In the genomic region with DNA sequence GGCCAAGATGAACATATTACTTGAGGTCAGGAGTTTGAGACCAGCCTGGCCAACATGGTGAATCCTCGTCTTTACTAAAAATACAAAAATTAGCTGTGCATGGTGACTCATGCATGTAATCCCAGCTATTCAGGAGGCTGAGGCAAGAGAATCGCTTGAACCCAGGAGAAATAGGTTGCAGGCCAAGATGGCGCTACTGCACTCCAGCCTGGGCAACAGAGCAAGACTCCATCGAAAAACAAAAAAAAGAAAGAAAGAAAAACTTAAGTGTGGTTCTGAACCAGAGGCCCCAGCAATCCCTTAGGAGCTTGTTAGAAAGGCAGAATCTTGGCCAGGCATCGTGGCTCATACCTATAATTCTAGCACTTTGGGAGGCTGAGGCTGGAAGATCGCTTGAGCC, we compare ENCODE assay signal across 25 cellular contexts. TPM values are rescaled to one million over a fixed set of nuclear protein-coding genes. Genes with fewer than 3 reads are reported as not detected.
DNase-seq lines count a peak whose midpoint lies in the region; ATAC-seq, FAIRE-seq and TF ChIP-seq lines count a peak whose summit lies in the region.
"Had no signal": no experiment of that assay in that cellular context is flagged by ENCODE, and none has a peak within 500 bp of the region (broad histone marks: within the 10 kb centered on the region; RNA-seq: fewer than 3 reads in every experiment).

No MANE protein-coding gene starts in this region.

- H3K36me3 ChIP-seq in HCT116 (ENCODE audit: control insufficient read depth in 1 of 2, insufficient read depth in 2 of 2, low read length in 2 of 2) (no peaks in the 10 kb centered on the region), K562 (ENCODE audit: control insufficient read depth, insufficient read depth, low read length) (no peaks in the 10 kb centered on the region), PC-3 (ENCODE audit: low read depth, low read length) (no peaks in the 10 kb centered on the region)
- H3K36me3 ChIP-seq: BE2C, SJSA1 had no signal

- H3K4me1 ChIP-seq in HCT116 (ENCODE audit: control insufficient read depth in 1 of 2, insufficient read depth in 2 of 2, low read length in 2 of 2) (0 out of 4 replicates have a peak, but pooled peaks cover 0 to 5% of the 10 kb centered on the region in 2 experiments), K562 (replicated peaks in 1 of 2; ENCODE audit: control insufficient read depth in 2 of 2, insufficient read depth in 2 of 2, low read length in 2 of 2) (no peaks in the 10 kb centered on the region; a peak in 2 of 5 replicates), PC-3 (ENCODE audit: insufficient read depth, low read length) (no peaks in the 10 kb centered on the region)
- H3K4me1 ChIP-seq: BE2C, SJSA1 had no signal

- peaks cover 18% of the 10 kb centered on the region for H3K4me1 Mint-ChIP-seq in nephron progenitor cell
- H3K4me1 Mint-ChIP-seq in activated naive CD4-positive, alpha-beta T cell treated with anti-CD3 and anti-CD28 coated beads for 36 hours (ENCODE audit: low read depth), result peaks cover 3% of the 10 kb centered on the region
- H3K4me1 Mint-ChIP-seq: CD14-positive monocyte had no signal

- FAIRE-seq in K562 (lab: Jason Lieb, UNC), result no peak
- FAIRE-seq: D721Med, GM18507, H54 had no signal

- H3K79me2 ChIP-seq in HCT116 (ENCODE audit: insufficient read depth, low read length) (no peaks in the 10 kb centered on the region), K562 (ENCODE audit: control insufficient read depth, insufficient read depth, low read length) (no peaks in the 10 kb centered on the region), PC-3 (ENCODE audit: low read length) (no peaks in the 10 kb centered on the region)

- H3K27me3 ChIP-seq in HCT116 (ENCODE audit: insufficient read depth, low read length) (no peaks in the 10 kb centered on the region), K562 (ENCODE audit: control insufficient read depth in 2 of 2, insufficient read depth in 2 of 2, low read length in 2 of 2) (peaks cover 3 to 9% of the 10 kb centered on the region in 2 experiments; a peak in 3 of 5 replicates), PC-3 (ENCODE audit: low read length) (peaks cover 22% of the 10 kb centered on the region)
- H3K27me3 ChIP-seq: BE2C, SJSA1 had no signal

- peak overlapping the region; percentile 20 to 39; a peak in 3 of 4 replicates for H3K4me3 ChIP-seq in HCT116 (replicated peaks in 1 of 2; ENCODE audit: low read depth in 1 of 2, low read length in 2 of 2)
- no peak overlapping the region for H3K4me3 ChIP-seq in K562
- no peak overlapping the region for H3K4me3 ChIP-seq in PC-3 (ENCODE audit: low read length)
- H3K4me3 ChIP-seq: SJSA1 had no signal

- no peaks in the 10 kb centered on the region for H4K20me1 ChIP-seq in HCT116 (ENCODE audit: insufficient read depth)
- no peaks in the 10 kb centered on the region for H4K20me1 ChIP-seq in K562 (replicated peaks; ENCODE audit: control insufficient read depth, insufficient read depth, low read length)
- no peaks in the 10 kb centered on the region for H4K20me1 ChIP-seq in PC-3 (ENCODE audit: low read length)

- in situ Hi-C loops in K562 (cut with MboI), result no loop called here

- H3K9me3 Mint-ChIP-seq in nephron progenitor cell, result peaks cover 24% of the 10 kb centered on the region
- H3K9me3 Mint-ChIP-seq in activated naive CD4-positive, alpha-beta T cell treated with anti-CD3 and anti-CD28 coated beads for 36 hours, result peaks cover 5% of the 10 kb centered on the region
- H3K9me3 Mint-ChIP-seq: T-cell had no signal

- DNase-seq in HCT116 (ENCODE audit: low read depth, low spot score), result no peak
- DNase-seq in K562 (ENCODE audit: extremely low read depth in 1 of 4, low spot score in 3 of 4), result no peak
- DNase-seq in nephron progenitor cell, result no peak
- no peak for DNase-seq in putamen (ENCODE audit: low spot score)
- no peak for DNase-seq in PC-3
- DNase-seq in activated naive CD4-positive, alpha-beta T cell treated with anti-CD3 and anti-CD28 coated beads for 36 hours, result no peak
- no peak for DNase-seq in head of caudate nucleus
- DNase-seq: BE2C, KBM-7, MV-4-11, NCI-H2029, NCI-H446, NCI-H524 treated with DMSO at 0.1 percent for 48 hours, NCI-H774, Right ventricle myocardium superior, RPMI8226, T-cell had no signal

- H2AFZ ChIP-seq in HCT116 (ENCODE audit: low read depth, low read length, poor library complexity, severe bottlenecking), result peak overlapping the region; percentile 82
- peak overlapping the region; percentile 80 for H2AFZ ChIP-seq in K562 (ENCODE audit: low read depth, low read length)
- H2AFZ ChIP-seq in PC-3 (ENCODE audit: low read length), result no peak overlapping the region

- CTCF ChIA-PET in HCT116 (lab: Charles Lee), result no interaction called here
- CTCF ChIA-PET in K562 (lab: Yijun Ruan, JAX; ENCODE audit: low intra/inter-chr PET ratio), result no interaction called here
- CTCF ChIA-PET in PC-3 (lab: Charles Lee), result no interaction called here
- CTCF ChIA-PET in activated naive CD4-positive, alpha-beta T cell treated with anti-CD3 and anti-CD28 coated beads for 36 hours (lab: Charles Lee), result no interaction called here

- H3K4me3 Mint-ChIP-seq in nephron progenitor cell, result peak overlapping the region; percentile 36
- H3K4me3 Mint-ChIP-seq in activated naive CD4-positive, alpha-beta T cell treated with anti-CD3 and anti-CD28 coated beads for 36 hours, result no peak overlapping the region
- H3K4me3 Mint-ChIP-seq: CD14-positive monocyte had no signal

- H3K4me2 ChIP-seq in HCT116 (ENCODE audit: low read length), result peak overlapping the region; percentile 54
- H3K4me2 ChIP-seq in K562 (ENCODE audit: insufficient read depth, low read length), result peak overlapping the region; percentile 61
- H3K4me2 ChIP-seq in PC-3 (ENCODE audit: low read length), result no peak overlapping the region

- H3K27ac Mint-ChIP-seq in nephron progenitor cell, result peak overlapping the region; percentile 77
- no peak overlapping the region for H3K27ac Mint-ChIP-seq in activated naive CD4-positive, alpha-beta T cell treated with anti-CD3 and anti-CD28 coated beads for 36 hours
- H3K27ac Mint-ChIP-seq: T-cell had no signal

- H3F3A ChIP-seq in PC-3 (ENCODE audit: low read length, unreplicated experiment), result no peaks in the 10 kb centered on the region

- H3K27ac ChIP-seq in HCT116 (ENCODE audit: low read depth, low read length), result peak overlapping the region; percentile 35; the same call in 1 of the 2 replicates
- H3K27ac ChIP-seq in K562 (ENCODE audit: extremely low read depth, low read depth, low read length), result no peak overlapping the region
- no peak overlapping the region for H3K27ac ChIP-seq in PC-3 (ENCODE audit: low read length)
- H3K27ac ChIP-seq: SJSA1 had no signal

- no TSS peak for BruUV-seq in HCT116 (replicated peaks; lab: Mats Ljungman, UMichigan)
- no TSS peak for BruUV-seq in K562 (replicated peaks; lab: Mats Ljungman, UMichigan)
- no TSS peak for BruUV-seq in PC-3 (replicated peaks; lab: Mats Ljungman, UMichigan)

- ATAC-seq in HCT116 (no peak), K562 (no peak), PC-3 (no peak)
- ATAC-seq: T-cell had no signal

- TF ChIP-seq RAD21 in HCT116 (IDR thresholded peaks at IDR 0.05; ENCODE audit: low read depth), result no peak
- no peak for TF ChIP-seq RAD21 in K562 (CRISPR knock-in tag; conservative IDR thresholded peaks at IDR 0.05 in 1 of 2, IDR thresholded peaks at IDR 0.05 in 1 of 2)

- peaks cover 10% of the 10 kb centered on the region for H3K36me3 Mint-ChIP-seq in nephron progenitor cell (ENCODE audit: low read depth)
- H3K36me3 Mint-ChIP-seq in activated naive CD4-positive, alpha-beta T cell treated with anti-CD3 and anti-CD28 coated beads for 36 hours (ENCODE audit: low read depth), result no peaks in the 10 kb centered on the region
- H3K36me3 Mint-ChIP-seq: CD14-positive monocyte, T-cell had no signal

- WGBS in K562 (ENCODE audit: insufficient coverage, low coverage, missing lambda C conversion rate), result 24% methylated on average over 6 of the region's 6 CpGs

- RAD21 ChIA-PET in HCT116 (lab: Charles Lee; ENCODE audit: low non-redundant PET in 1 of 2, low total read pairs in 2 of 2, uncharacterized antibody in 2 of 2, unreplicated experiment in 2 of 2), result no interaction called here

- TF ChIP-seq CTCF in HCT116 (IDR thresholded peaks at IDR 0.05 in 2 of 3, conservative IDR thresholded peaks at IDR 0.05 in 1 of 3; ENCODE audit: borderline replicate concordance in 1 of 3, insufficient read depth in 1 of 3, low read depth in 2 of 3, low read length in 2 of 3), result no peak
- no peak for TF ChIP-seq CTCF in K562 (IDR thresholded peaks at IDR 0.05 in 2 of 3, conservative IDR thresholded peaks at IDR 0.05 in 1 of 3; ENCODE audit: insufficient read depth in 2 of 3, low read depth in 1 of 3, low read length in 3 of 3)
- TF ChIP-seq CTCF in nephron progenitor cell (IDR thresholded peaks at IDR 0.05), result no peak
- no peak for TF ChIP-seq CTCF in PC-3 (conservative IDR thresholded peaks at IDR 0.05; ENCODE audit: low read depth, low read length)

- intact Hi-C loops in HCT116 (cut with micrococcal nuclease), result no loop called here
- intact Hi-C loops in K562 (cut with micrococcal nuclease), result no loop called here
- intact Hi-C loops in PC-3 (cut with micrococcal nuclease), result no loop called here
- intact Hi-C loops in activated naive CD4-positive, alpha-beta T cell treated with anti-CD3 and anti-CD28 coated beads for 36 hours (cut with micrococcal nuclease), result no loop called here
- intact Hi-C loops in head of caudate nucleus (cut with DNase I), result no loop called here

- H3K9me3 ChIP-seq in HCT116 (ENCODE audit: control insufficient read depth in 1 of 2, insufficient read depth in 1 of 2, low read depth in 1 of 2, low read length in 2 of 2) (no peaks in the 10 kb centered on the region), K562 (replicated peaks; ENCODE audit: control insufficient read depth, insufficient read depth, low read depth, low read length) (no peaks in the 10 kb centered on the region), PC-3 (ENCODE audit: low read length) (no peaks in the 10 kb centered on the region)
- H3K9me3 ChIP-seq: BE2C, SJSA1 had no signal

- no peak for TF ChIP-seq EP300 in K562 (IDR thresholded peaks at IDR 0.05; ENCODE audit: low read length)

- no peaks in the 10 kb centered on the region for H3K9me1 ChIP-seq in K562 (ENCODE audit: control insufficient read depth, insufficient read depth, low read length)

- TF ChIP-seq POLR2A in HCT116 (IDR thresholded peaks at IDR 0.05; ENCODE audit: borderline replicate concordance, extremely low read depth, insufficient read depth, insufficient read length), result no peak
- no peak for TF ChIP-seq POLR2A in K562 (conservative IDR thresholded peaks at IDR 0.05)

- POLR2A ChIA-PET in HCT116 (lab: Charles Lee) (no interaction called here), K562 (lab: Yijun Ruan, JAX) (interaction anchor here (0.6 to 1.3 kb wide), 2 partner anchors 16 to 962 kb away, joined by 3 read pairs; no protein-coding TSS in a partner anchor), PC-3 (lab: Charles Lee; ENCODE audit: unreplicated experiment) (no interaction called here)

- H3K9me2 ChIP-seq in HCT116 (ENCODE audit: insufficient read depth) (no peaks in the 10 kb centered on the region), PC-3 (replicated peaks; ENCODE audit: low read length) (no peaks in the 10 kb centered on the region)

- H3K27me3 Mint-ChIP-seq in nephron progenitor cell (ENCODE audit: low read depth, poor library complexity), result peaks cover 11% of the 10 kb centered on the region
- H3K27me3 Mint-ChIP-seq in activated naive CD4-positive, alpha-beta T cell treated with anti-CD3 and anti-CD28 coated beads for 36 hours (ENCODE audit: low read depth), result peaks cover 7% of the 10 kb centered on the region

- H3K9ac ChIP-seq in HCT116 (ENCODE audit: low read length) (no peak overlapping the region), K562 (ENCODE audit: insufficient read depth in 1 of 2, low read depth in 2 of 2, low read length in 2 of 2) (no peak overlapping the region), PC-3 (ENCODE audit: low read length) (no peak overlapping the region)

RNA-seq across cellular contexts. Expression of gene SVOP, which starts 24.5 kb away (rescaled TPM):
- total RNA-seq in HCT116 (2021; ENCODE audit: unreplicated experiment), result 0.47 TPM
- 0.05 and 0.07 TPM in 2 replicates for polyA plus RNA-seq in HCT116 (2012)
- total RNA-seq in K562 (2011; cell fraction: chromatin; rRNA removed; ENCODE audit: low replicate concordance), result not detected in 2 replicates
- not detected in 2 replicates for total RNA-seq in K562 (2011; cell fraction: nucleolus; rRNA removed)
- 0.07 TPM in 1 of 2 replicates, not detected in the other for total RNA-seq in K562 (2011; cell fraction: nucleoplasm; rRNA removed)
- 0.05 and 0.08 TPM in 2 replicates for total RNA-seq in K562 (2014; rRNA removed)
- 0.04 TPM in 1 of 2 replicates, not detected in the other for total RNA-seq in K562 (2014; rRNA removed; fragmentation: Illumina TruSeq; extraction: Trizol)
- 0.07 and 0.08 TPM in 2 replicates for total RNA-seq in K562 (2015; rRNA removed; fragmentation: Illumina TruSeq; extraction: Trizol)
- 0.09 TPM in 2 replicates for total RNA-seq in K562 (2021)
- 0.01 TPM in 2 replicates for polyA plus RNA-seq in K562 (2011; rRNA removed)
- 0.01 and 0.03 TPM in 2 replicates for polyA plus RNA-seq in K562 (2011; cell fraction: cytosol; rRNA removed)
- not detected in 2 replicates for polyA plus RNA-seq in K562 (2011; cell fraction: nucleus; rRNA removed)
- polyA plus RNA-seq in K562 (2012), result 0.07 and 0.15 TPM in 2 replicates
- 0.04 and 0.07 TPM in 2 replicates for polyA plus RNA-seq in K562 (2014; fragmentation: Illumina TruSeq; extraction: Trizol)
- under 1 TPM in 1 of 2 experiments, not detected in 1; 0.01 TPM for polyA plus RNA-seq in K562 (2014; fragmentation: Nextera tagmentation; extraction: Ambion mirVana)
- polyA plus RNA-seq in K562 (2014; rRNA removed), result 0.07 and 0.12 TPM in 2 replicates
- polyA minus RNA-seq in K562 (2011; rRNA and poly(A)+ RNA removed), result not detected in 2 replicates
- not detected in 2 replicates for polyA minus RNA-seq in K562 (2011; cell fraction: cytosol; rRNA and poly(A)+ RNA removed)
- polyA minus RNA-seq in K562 (2011; cell fraction: nucleus; rRNA and poly(A)+ RNA removed), result under 0.01 TPM in 2 replicates
- not detected in 2 replicates for total RNA-seq in PC-3 (2014; rRNA removed)
- not detected for total RNA-seq in activated naive CD4-positive, alpha-beta T cell treated with anti-CD3 and anti-CD28 coated beads for 36 hours
- total RNA-seq: A673, LHCN-M2, MCF 10A, SJSA1, T-cell had no signal
- polyA plus RNA-seq: CD14-positive monocyte had no signal

RNA-seq across cellular contexts. Expression of gene USP30, which starts 56.1 kb away (rescaled TPM):
- total RNA-seq in HCT116 (2021; ENCODE audit: unreplicated experiment) (9.2 TPM), K562 (2014; rRNA removed) (3.7 and 8.1 TPM in 2 replicates), K562 (2014; rRNA removed; fragmentation: Illumina TruSeq; extraction: Trizol) (2.7 and 3.0 TPM in 2 replicates), K562 (2015; rRNA removed; fragmentation: Illumina TruSeq; extraction: Trizol) (3.9 and 5.2 TPM in 2 replicates), K562 (2021) (7.0 and 9.8 TPM in 2 replicates), PC-3 (2014; rRNA removed) (8.5 and 13.6 TPM in 2 replicates)
- 7.0 and 8.2 TPM in 2 replicates for polyA plus RNA-seq in HCT116 (2012)
- total RNA-seq in K562 (2011; cell fraction: chromatin; rRNA removed; ENCODE audit: low replicate concordance), result 15.0 and 22.7 TPM in 2 replicates
- 9.2 and 12.1 TPM in 2 replicates for total RNA-seq in K562 (2011; cell fraction: nucleolus; rRNA removed)
- 13.3 and 15.2 TPM in 2 replicates for total RNA-seq in K562 (2011; cell fraction: nucleoplasm; rRNA removed)
- polyA plus RNA-seq in K562 (2011; rRNA removed) (15.1 and 15.2 TPM in 2 replicates), K562 (2014; fragmentation: Illumina TruSeq; extraction: Trizol) (8.7 and 9.4 TPM in 2 replicates), K562 (2014; fragmentation: Nextera tagmentation; extraction: Ambion mirVana) (1 to 10 TPM; 1.4 to 2.6 TPM), K562 (2014; rRNA removed) (5.6 and 8.4 TPM in 2 replicates)
- polyA plus RNA-seq in K562 (2011; cell fraction: cytosol; rRNA removed), result 12.8 and 24.5 TPM in 2 replicates
- polyA plus RNA-seq in K562 (2011; cell fraction: nucleus; rRNA removed), result 27.5 and 29.4 TPM in 2 replicates
- 5.3 and 6.1 TPM in 2 replicates for polyA plus RNA-seq in K562 (2012)
- polyA minus RNA-seq in K562 (2011; rRNA and poly(A)+ RNA removed), result 9.4 and 12.9 TPM in 2 replicates
- polyA minus RNA-seq in K562 (2011; cell fraction: cytosol; rRNA and poly(A)+ RNA removed), result 6.4 and 9.4 TPM in 2 replicates
- 6.3 and 7.9 TPM in 2 replicates for polyA minus RNA-seq in K562 (2011; cell fraction: nucleus; rRNA and poly(A)+ RNA removed)
- total RNA-seq in activated naive CD4-positive, alpha-beta T cell treated with anti-CD3 and anti-CD28 coated beads for 36 hours, result 10 to 100 TPM; 11.0 to 11.5 TPM

Comparison
In these comparisons a context has a peak if more than half of its experiments do, and no peak if none do; other contexts are left out.
1. H3K4me3 ChIP-seq: peak in HCT116 (2 of 2); none in K562 (single experiment) and PC-3 (single experiment).